In the genomic region with DNA sequence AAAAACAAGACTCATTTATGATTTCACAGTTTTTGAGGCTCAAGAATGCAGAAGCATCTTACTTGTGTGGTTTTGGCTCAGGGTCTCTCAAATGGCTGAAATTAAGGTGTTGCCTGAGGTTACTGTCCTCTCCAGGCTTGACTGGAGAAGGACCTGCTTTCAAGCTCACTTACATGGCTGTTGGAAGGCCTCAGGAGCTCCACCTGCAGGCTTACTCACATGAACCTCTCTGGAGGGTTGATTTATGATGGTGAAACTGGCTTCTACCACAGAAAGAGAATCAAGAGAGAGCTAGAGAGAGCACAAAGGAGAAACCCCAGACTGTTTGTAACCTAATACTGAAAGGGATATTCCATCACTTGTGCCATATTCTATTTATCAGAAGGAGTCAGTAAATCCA, we compare ENCODE assay signal across 8 cellular contexts. TPM values are rescaled to one million over a fixed set of nuclear protein-coding genes. Genes with fewer than 3 reads are reported as not detected.
DNase-seq lines count a peak whose midpoint lies in the region; ATAC-seq and TF ChIP-seq lines count a peak whose summit lies in the region.

No MANE protein-coding gene starts in this region.

- peak; percentile 39; the same call in 1 of the 2 replicates for TF ChIP-seq RAD21 in Ishikawa (IDR thresholded peaks at IDR 0.05; ENCODE audit: low read depth)

- ATAC-seq in GM18861 (IDR thresholded peaks at IDR 0.05; ENCODE audit: unreplicated experiment) = peak; percentile 67
- no peak for ATAC-seq in GM18873 (IDR thresholded peaks at IDR 0.05; ENCODE audit: low FRiP score, unreplicated experiment)

- H3K9me3 Mint-ChIP-seq in type B pancreatic cell = peaks cover 7% of the 10 kb centered on the region

- no peaks in the 10 kb centered on the region for H3K36me3 Mint-ChIP-seq in type B pancreatic cell

- no peak overlapping the region for H3K4me3 ChIP-seq in AG04450 (ENCODE audit: low read depth, low read length)
- no peak overlapping the region for H3K4me3 ChIP-seq in brain microvascular endothelial cell (ENCODE audit: low read depth, low read length)

- H3K27me3 Mint-ChIP-seq in type B pancreatic cell = peaks cover 29% of the 10 kb centered on the region

- POLR2A ChIA-PET in AG04450 (lab: Yijun Ruan, JAX) = no interaction called here

- no peak overlapping the region for H3K4me3 Mint-ChIP-seq in type B pancreatic cell

- in situ Hi-C loops in brain microvascular endothelial cell (cut with HindIII; ENCODE audit: low pct_ligation_motif_present, low sequenced_read_pairs) = no loop called here

- DNase-seq in AG04450 (ENCODE audit: low read depth, low spot score) = no peak
- DNase-seq in brain microvascular endothelial cell = peak; percentile 45
- no peak for DNase-seq in type B pancreatic cell (ENCODE audit: extremely low spot score, unreplicated experiment)
- no peak for DNase-seq in NCI-H1092 (lab: John Stamatoyannopoulos, UW)
- DNase-seq in stimulated activated CD8-positive, alpha-beta memory T cell treated with anti-CD3 and anti-CD28 coated beads, Interleukin-4, amount 100 ng/mL, for 48 hours = no peak

- CTCF ChIA-PET in AG04450 (lab: Charles Lee) = interaction anchor here (0.9 to 1.7 kb wide), 4 partner anchors 12 to 448 kb away, joined by 3 read pairs; no protein-coding TSS in a partner anchor

- H3K27me3 ChIP-seq in AG04450 (ENCODE audit: control insufficient read depth, insufficient read depth, low read length) (no peaks in the 10 kb centered on the region), brain microvascular endothelial cell (replicated peaks) (no peaks in the 10 kb centered on the region)

- TF ChIP-seq CTCF in AG04450 (IDR thresholded peaks at IDR 0.05; ENCODE audit: low read depth, low read length) (peak; percentile 49), brain microvascular endothelial cell (IDR thresholded peaks at IDR 0.05; ENCODE audit: low read depth, low read length, missing control alignments) (peak; percentile 78), type B pancreatic cell (conservative IDR thresholded peaks at IDR 0.05) (peak; percentile 39)

- no peak overlapping the region for H3K27ac Mint-ChIP-seq in type B pancreatic cell

- no peak overlapping the region for H3K27ac ChIP-seq in AG04450 (ENCODE audit: low read depth, low read length)
- no peak overlapping the region for H3K27ac ChIP-seq in brain microvascular endothelial cell

- no peaks in the 10 kb centered on the region for H3K9me3 ChIP-seq in AG04450 (ENCODE audit: control insufficient read depth, insufficient read depth, low read length)

- TF ChIP-seq EP300 in Ishikawa (IDR thresholded peaks at IDR 0.05; ENCODE audit: borderline replicate concordance) = no peak

- H3K4me1 Mint-ChIP-seq in type B pancreatic cell (ENCODE audit: unreplicated experiment) = peaks cover 4% of the 10 kb centered on the region

- H3K36me3 ChIP-seq in brain microvascular endothelial cell (replicated peaks) = no peaks in the 10 kb centered on the region

TF ChIP-seq in Ishikawa, 13 proteins besides CTCF, POLR2A, EP300 and RAD21:
- TF ChIP-seq NFIC (IDR thresholded peaks at IDR 0.05) = no peak
- no peak for TF ChIP-seq REST (IDR thresholded peaks at IDR 0.05; ENCODE audit: low read depth)
- TF ChIP-seq TEAD4 (IDR thresholded peaks at IDR 0.05) = no peak
- TF ChIP-seq EGR1 (IDR thresholded peaks at IDR 0.05) = no peak
- no peak for TF ChIP-seq TCF12 (IDR thresholded peaks at IDR 0.05; ENCODE audit: low read depth)
- TF ChIP-seq USF1 (IDR thresholded peaks at IDR 0.05) = no peak
- no peak for TF ChIP-seq CEBPB (IDR thresholded peaks at IDR 0.05)
- TF ChIP-seq ZBTB7A (IDR thresholded peaks at IDR 0.05; ENCODE audit: low read depth) = no peak
- TF ChIP-seq, protein P1, sequence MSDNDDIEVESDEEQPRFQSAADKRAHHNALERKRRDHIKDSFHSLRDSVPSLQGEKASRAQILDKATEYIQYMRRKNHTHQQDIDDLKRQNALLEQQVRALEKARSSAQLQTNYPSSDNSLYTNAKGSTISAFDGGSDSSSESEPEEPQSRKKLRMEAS (IDR thresholded peaks at IDR 0.05) = no peak
- TF ChIP-seq FOXM1 (IDR thresholded peaks at IDR 0.05; ENCODE audit: borderline replicate concordance, low read depth) = no peak
- no peak for TF ChIP-seq TAF1 (IDR thresholded peaks at IDR 0.05; ENCODE audit: low read depth)
- no peak for TF ChIP-seq YY1 (IDR thresholded peaks at IDR 0.05; ENCODE audit: low read depth)
- TF ChIP-seq CREB1 (IDR thresholded peaks at IDR 0.05; ENCODE audit: low read depth) = no peak

RNA-seq across cellular contexts. Expression of gene KCNK2, which starts 6.2 kb away (rescaled TPM):
- polyA plus RNA-seq in AG04450 (2011; rRNA removed) = 19.7 and 22.8 TPM in 2 replicates
- 15.2 and 15.5 TPM in 2 replicates for polyA minus RNA-seq in AG04450 (2011; rRNA and poly(A)+ RNA removed)
- 2.8 and 7.1 TPM in 2 replicates for total RNA-seq in type B pancreatic cell (ENCODE audit: low replicate concordance)
